ENCODE assay signal across 9 cellular contexts in genomic region chr4:71130827-71131603, GRCh38.
DNase-seq lines count a peak whose midpoint lies in the region; ATAC-seq and TF ChIP-seq lines count a peak whose summit lies in the region.
"Had no signal": no experiment of that assay in that cellular context is flagged by ENCODE, and none has a peak within 500 bp of the region (broad histone marks: within the 10 kb centered on the region; RNA-seq: fewer than 3 reads in every experiment).

No MANE protein-coding gene starts in this region.

- H3K9me3 Mint-ChIP-seq in stimulated activated naive CD8-positive, alpha-beta T cell treated with anti-CD3 and anti-CD28 coated beads, Interleukin-15, amount 100 ng/mL, for 72 hours, result no peaks in the 10 kb centered on the region
- no peaks in the 10 kb centered on the region for H3K9me3 Mint-ChIP-seq in activated T-helper 2 cell treated with anti-CD3 and anti-CD28 coated beads, Interferon-gamma antibody, Interleukin-2, Interleukin-4, amounts not matched to agents 10 μg/mL and 5 μg/mL and 100 μg/mL, durations not matched to agents 14 hours and 24 hours and 36 hours
- H3K9me3 Mint-ChIP-seq in glutamatergic neuron (ENCODE audit: unreplicated experiment), result no peaks in the 10 kb centered on the region

- no peaks in the 10 kb centered on the region for H3K27me3 Mint-ChIP-seq in stimulated activated naive CD8-positive, alpha-beta T cell treated with anti-CD3 and anti-CD28 coated beads, Interleukin-15, amount 100 ng/mL, for 72 hours
- H3K27me3 Mint-ChIP-seq in activated T-helper 2 cell treated with anti-CD3 and anti-CD28 coated beads, Interferon-gamma antibody, Interleukin-2, Interleukin-4, amounts not matched to agents 10 μg/mL and 5 μg/mL and 100 μg/mL, durations not matched to agents 14 hours and 24 hours and 36 hours (ENCODE audit: low read depth), result no peaks in the 10 kb centered on the region
- peaks cover 3% of the 10 kb centered on the region for H3K27me3 Mint-ChIP-seq in glutamatergic neuron (ENCODE audit: unreplicated experiment)

- no peak overlapping the region for H3K27ac Mint-ChIP-seq in stimulated activated naive CD8-positive, alpha-beta T cell treated with anti-CD3 and anti-CD28 coated beads, Interleukin-15, amount 100 ng/mL, for 72 hours
- H3K27ac Mint-ChIP-seq in activated T-helper 2 cell treated with anti-CD3 and anti-CD28 coated beads, Interferon-gamma antibody, Interleukin-2, Interleukin-4, amounts not matched to agents 10 μg/mL and 5 μg/mL and 100 μg/mL, durations not matched to agents 14 hours and 24 hours and 36 hours, result peak overlapping the region; percentile 8
- H3K27ac Mint-ChIP-seq in glutamatergic neuron (ENCODE audit: unreplicated experiment), result no peak overlapping the region

- no peak overlapping the region for H3K4me3 Mint-ChIP-seq in stimulated activated naive CD8-positive, alpha-beta T cell treated with anti-CD3 and anti-CD28 coated beads, Interleukin-15, amount 100 ng/mL, for 72 hours
- no peak overlapping the region for H3K4me3 Mint-ChIP-seq in activated T-helper 2 cell treated with anti-CD3 and anti-CD28 coated beads, Interferon-gamma antibody, Interleukin-2, Interleukin-4, amounts not matched to agents 10 μg/mL and 5 μg/mL and 100 μg/mL, durations not matched to agents 14 hours and 24 hours and 36 hours (ENCODE audit: low read depth)
- no peak overlapping the region for H3K4me3 Mint-ChIP-seq in glutamatergic neuron (ENCODE audit: unreplicated experiment)

- peaks cover 4% of the 10 kb centered on the region for H3K4me1 Mint-ChIP-seq in stimulated activated naive CD8-positive, alpha-beta T cell treated with anti-CD3 and anti-CD28 coated beads, Interleukin-15, amount 100 ng/mL, for 72 hours
- H3K4me1 Mint-ChIP-seq in activated T-helper 2 cell treated with anti-CD3 and anti-CD28 coated beads, Interferon-gamma antibody, Interleukin-2, Interleukin-4, amounts not matched to agents 10 μg/mL and 5 μg/mL and 100 μg/mL, durations not matched to agents 14 hours and 24 hours and 36 hours (ENCODE audit: low read depth), result no peaks in the 10 kb centered on the region
- peaks cover 3% of the 10 kb centered on the region for H3K4me1 Mint-ChIP-seq in glutamatergic neuron (ENCODE audit: low read depth, unreplicated experiment)

- no peaks in the 10 kb centered on the region for H3K36me3 Mint-ChIP-seq in activated T-helper 2 cell treated with anti-CD3 and anti-CD28 coated beads, Interferon-gamma antibody, Interleukin-2, Interleukin-4, amounts not matched to agents 10 μg/mL and 5 μg/mL and 100 μg/mL, durations not matched to agents 14 hours and 24 hours and 36 hours (ENCODE audit: low read depth)
- H3K36me3 Mint-ChIP-seq in glutamatergic neuron (ENCODE audit: unreplicated experiment), result no peaks in the 10 kb centered on the region

- no peak for DNase-seq in stimulated activated naive CD8-positive, alpha-beta T cell treated with anti-CD3 and anti-CD28 coated beads, Interleukin-15, Interleukin-2, amounts not matched to agents 100 U/mL and 50 U/mL, for 24 hours
- no peak for DNase-seq in stimulated activated naive CD8-positive, alpha-beta T cell treated with anti-CD3 and anti-CD28 coated beads, Interleukin-15, amount 100 ng/mL, for 72 hours
- DNase-seq in activated T-helper 2 cell treated with anti-CD3 and anti-CD28 coated beads, Interferon-gamma antibody, Interleukin-2, Interleukin-4, amounts not matched to agents 10 μg/mL and 5 μg/mL and 100 μg/mL, durations not matched to agents 14 hours and 24 hours and 36 hours (ENCODE audit: low spot score), result no peak
- peak; percentile 62 for DNase-seq in iris pigment epithelial cell (ENCODE audit: low read depth)
- DNase-seq in glutamatergic neuron, result no peak
- no peak for DNase-seq in OCI-M1 (lab: John Stamatoyannopoulos, UW)
- DNase-seq in stimulated activated CD4-positive, alpha-beta T cell treated with anti-CD3 and anti-CD28 coated beads, Interleukin-2, amount 100 ng/mL, for 24 hours, result no peak
- DNase-seq: NCI-H1436 treated with DMSO at 0.1 percent for 48 hours had no signal

- peak; percentile 25 for ATAC-seq in stimulated activated naive CD8-positive, alpha-beta T cell treated with anti-CD3 and anti-CD28 coated beads, Interleukin-15, Interleukin-2, amounts not matched to agents 100 U/mL and 50 U/mL, for 24 hours
- ATAC-seq in stimulated activated naive CD8-positive, alpha-beta T cell treated with anti-CD3 and anti-CD28 coated beads, Interleukin-15, amount 100 ng/mL, for 72 hours, result no peak
- no peak for ATAC-seq in GM21619 (IDR thresholded peaks at IDR 0.05; ENCODE audit: unreplicated experiment)

- no peak for TF ChIP-seq CTCF in glutamatergic neuron (IDR thresholded peaks at IDR 0.05; ENCODE audit: partially characterized antibody, unreplicated experiment)

- intact Hi-C loops in activated T-helper 2 cell treated with anti-CD3 and anti-CD28 coated beads, Interferon-gamma antibody, Interleukin-2, Interleukin-4, amounts not matched to agents 10 μg/mL and 5 μg/mL and 100 μg/mL, durations not matched to agents 14 hours and 24 hours and 36 hours (cut with micrococcal nuclease), result loop anchor here (1.0 kb wide), 1 partner anchor 19 kb away; no protein-coding TSS in a partner anchor
